Comparison of ENCODE assay signal across 1 cellular context in the genomic region with DNA sequence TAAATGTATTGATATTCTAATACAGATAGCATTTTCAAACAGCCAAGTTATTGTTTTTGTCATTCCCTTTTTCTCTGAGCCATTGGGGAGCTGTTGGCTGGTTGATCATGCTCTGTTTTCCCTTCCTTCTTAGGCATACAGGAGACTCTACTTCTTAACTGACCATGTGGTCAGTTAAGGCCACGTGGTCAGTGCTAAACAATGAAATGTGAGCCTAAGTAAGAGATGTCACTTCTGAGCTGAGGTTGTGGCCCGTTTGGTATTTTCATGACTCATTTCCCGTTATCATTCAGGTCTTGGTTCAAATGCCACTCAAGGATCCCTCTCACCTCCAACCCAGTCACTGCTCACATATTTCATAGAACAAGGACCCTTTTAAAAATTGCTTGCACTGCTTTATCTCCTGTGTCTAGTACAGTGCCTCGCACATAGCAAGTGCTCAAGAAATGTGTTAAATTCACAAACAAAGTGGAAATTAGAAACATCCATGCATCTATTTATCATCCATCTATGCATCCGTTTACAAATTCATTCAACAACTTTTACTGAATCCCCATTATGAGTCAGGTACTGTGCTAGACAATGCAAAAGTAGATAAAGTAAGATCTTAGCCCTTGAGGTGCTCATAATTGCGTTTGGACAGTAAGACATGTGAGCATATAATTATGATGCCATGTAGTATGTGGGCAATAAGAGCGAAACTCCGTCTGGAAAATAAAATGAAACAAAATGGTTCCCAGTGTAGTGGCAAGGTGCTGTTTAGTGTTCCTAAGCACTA.
A peak's percentile ranks its signal among the peaks of the same experiment; 100 is the strongest.
TF ChIP-seq lines count a peak whose summit lies in the region.

No MANE protein-coding gene starts in this region.

TF ChIP-seq in H1, 55 proteins besides CTCF, POLR2A, EP300 and RAD21:
- TF ChIP-seq, protein P1, sequence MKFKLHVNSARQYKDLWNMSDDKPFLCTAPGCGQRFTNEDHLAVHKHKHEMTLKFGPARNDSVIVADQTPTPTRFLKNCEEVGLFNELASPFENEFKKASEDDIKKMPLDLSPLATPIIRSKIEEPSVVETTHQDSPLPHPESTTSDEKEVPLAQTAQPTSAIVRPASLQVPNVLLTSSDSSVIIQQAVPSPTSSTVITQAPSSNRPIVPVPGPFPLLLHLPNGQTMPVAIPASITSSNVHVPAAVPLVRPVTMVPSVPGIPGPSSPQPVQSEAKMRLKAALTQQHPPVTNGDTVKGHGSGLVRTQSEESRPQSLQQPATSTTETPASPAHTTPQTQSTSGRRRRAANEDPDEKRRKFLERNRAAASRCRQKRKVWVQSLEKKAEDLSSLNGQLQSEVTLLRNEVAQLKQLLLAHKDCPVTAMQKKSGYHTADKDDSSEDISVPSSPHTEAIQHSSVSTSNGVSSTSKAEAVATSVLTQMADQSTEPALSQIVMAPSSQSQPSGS (IDR thresholded peaks at IDR 0.05; ENCODE audit: low read length) = no peak
- TF ChIP-seq, protein P2, sequence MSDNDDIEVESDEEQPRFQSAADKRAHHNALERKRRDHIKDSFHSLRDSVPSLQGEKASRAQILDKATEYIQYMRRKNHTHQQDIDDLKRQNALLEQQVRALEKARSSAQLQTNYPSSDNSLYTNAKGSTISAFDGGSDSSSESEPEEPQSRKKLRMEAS (IDR thresholded peaks at IDR 0.05) = peak; percentile 80
- peak; percentile 10; the same call in 1 of the 2 replicates for TF ChIP-seq JUND (IDR thresholded peaks at IDR 0.05; ENCODE audit: low read length)
- no peak for TF ChIP-seq MAFK (IDR thresholded peaks at IDR 0.05; ENCODE audit: low read depth, low read length)
- TF ChIP-seq, protein P3, sequence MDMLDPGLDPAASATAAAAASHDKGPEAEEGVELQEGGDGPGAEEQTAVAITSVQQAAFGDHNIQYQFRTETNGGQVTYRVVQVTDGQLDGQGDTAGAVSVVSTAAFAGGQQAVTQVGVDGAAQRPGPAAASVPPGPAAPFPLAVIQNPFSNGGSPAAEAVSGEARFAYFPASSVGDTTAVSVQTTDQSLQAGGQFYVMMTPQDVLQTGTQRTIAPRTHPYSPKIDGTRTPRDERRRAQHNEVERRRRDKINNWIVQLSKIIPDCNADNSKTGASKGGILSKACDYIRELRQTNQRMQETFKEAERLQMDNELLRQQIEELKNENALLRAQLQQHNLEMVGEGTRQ (IDR thresholded peaks at IDR 0.05; ENCODE audit: low read length) = peak; percentile 51; the same call in 1 of the 2 replicates
